11 cellular contexts compared by ENCODE assay signal in the genomic region with DNA sequence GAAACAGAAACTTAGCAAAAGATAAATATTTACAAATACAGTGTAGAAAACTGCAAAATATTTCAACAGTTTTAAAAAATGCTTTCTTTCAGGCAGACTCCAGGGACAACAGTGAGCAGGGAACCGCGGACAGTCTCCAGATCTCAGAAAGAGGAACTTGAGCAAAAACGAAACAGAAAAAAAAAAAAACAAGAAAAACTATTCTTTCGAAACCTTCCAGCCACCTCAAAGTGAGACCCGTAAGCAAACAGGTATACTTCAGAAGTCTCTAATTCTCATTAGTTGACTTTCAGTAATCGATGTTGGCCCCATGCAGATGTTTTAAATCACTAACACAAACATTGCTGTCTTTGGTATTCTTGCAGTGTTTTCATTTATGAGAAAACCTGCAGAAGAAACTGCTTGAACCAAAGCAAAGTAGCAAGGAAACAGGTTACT. TPM values are rescaled to one million over a fixed set of nuclear protein-coding genes. Genes with fewer than 3 reads are reported as not detected.
DNase-seq lines count a peak whose midpoint lies in the region; ATAC-seq, FAIRE-seq and TF ChIP-seq lines count a peak whose summit lies in the region.
"Had no signal": no experiment of that assay in that cellular context is flagged by ENCODE, and none has a peak within 500 bp of the region (broad histone marks: within the 10 kb centered on the region; RNA-seq: fewer than 3 reads in every experiment).

No MANE protein-coding gene starts in this region.

- peak overlapping the region; percentile 8; the same call in 1 of the 2 replicates for H3K4me3 ChIP-seq in MM.1S (ENCODE audit: low read length)
- no peak overlapping the region for H3K4me3 ChIP-seq in fibroblast of pulmonary artery (replicated peaks; ENCODE audit: low read depth, low read length)
- H3K4me3 ChIP-seq in right cardiac atrium (ENCODE audit: low read length), result no peak overlapping the region
- H3K4me3 ChIP-seq in breast epithelium, result no peak overlapping the region
- H3K4me3 ChIP-seq: adrenal gland had no signal

- TF ChIP-seq CTCF in MM.1S (IDR thresholded peaks at IDR 0.05; ENCODE audit: low read length), result peak; percentile 41
- TF ChIP-seq CTCF in fibroblast of pulmonary artery (IDR thresholded peaks at IDR 0.05; ENCODE audit: low read length, missing control alignments), result no peak
- TF ChIP-seq CTCF in breast epithelium (IDR thresholded peaks at IDR 0.05), result no peak

- H3K4me2 ChIP-seq in MM.1S (ENCODE audit: low read depth, low read length), result peak overlapping the region; percentile 64

- H3K27me3 ChIP-seq in MM.1S (replicated peaks; ENCODE audit: insufficient read depth, low read length) (no peaks in the 10 kb centered on the region), right cardiac atrium (ENCODE audit: control insufficient read depth, insufficient read depth) (no peaks in the 10 kb centered on the region), breast epithelium (no peaks in the 10 kb centered on the region)
- H3K27me3 ChIP-seq: adrenal gland had no signal

- no peaks in the 10 kb centered on the region for H3K9me2 ChIP-seq in MM.1S (replicated peaks; ENCODE audit: insufficient read depth, low read length)

- no peaks in the 10 kb centered on the region for H3K79me2 ChIP-seq in MM.1S (ENCODE audit: low read length)

- H3K27ac ChIP-seq in MM.1S (ENCODE audit: low read length), result peak overlapping the region; percentile 97
- no peak overlapping the region for H3K27ac ChIP-seq in right cardiac atrium (ENCODE audit: low read length)
- H3K27ac ChIP-seq in breast epithelium, result no peak overlapping the region
- H3K27ac ChIP-seq: adrenal gland had no signal

- H3K9ac ChIP-seq in MM.1S (ENCODE audit: low read length), result peak overlapping the region; percentile 58

- no peak overlapping the region for H2AFZ ChIP-seq in MM.1S (ENCODE audit: low read length)

- peak; percentile 88 for FAIRE-seq in GM12892 (lab: Jason Lieb, UNC)

- intact Hi-C loops in right cardiac atrium (cut with DNase I) (no loop called here), breast epithelium (cut with DNase I; ENCODE audit: low total_unique reads) (no loop called here)

- no peaks in the 10 kb centered on the region for H3K36me3 ChIP-seq in MM.1S (replicated peaks; ENCODE audit: insufficient read depth, low read length)
- H3K36me3 ChIP-seq in breast epithelium, result no peaks in the 10 kb centered on the region
- H3K36me3 ChIP-seq: adrenal gland had no signal

- peaks cover 87% of the 10 kb centered on the region for H3K4me1 ChIP-seq in MM.1S (ENCODE audit: low read length)
- no peaks in the 10 kb centered on the region for H3K4me1 ChIP-seq in right cardiac atrium (ENCODE audit: control insufficient read depth, insufficient read depth, low read length)
- H3K4me1 ChIP-seq in breast epithelium, result no peaks in the 10 kb centered on the region

- H3K9me3 ChIP-seq in MM.1S (replicated peaks; ENCODE audit: insufficient read depth, low read length), result no peaks in the 10 kb centered on the region
- no peaks in the 10 kb centered on the region for H3K9me3 ChIP-seq in right cardiac atrium (ENCODE audit: control insufficient read depth, low read length)
- no peaks in the 10 kb centered on the region for H3K9me3 ChIP-seq in breast epithelium
- H3K9me3 ChIP-seq: adrenal gland had no signal

- no peaks in the 10 kb centered on the region for H4K20me1 ChIP-seq in MM.1S (ENCODE audit: insufficient read depth, low read length)

- peaks cover 70% of the 10 kb centered on the region for H3F3A ChIP-seq in MM.1S (ENCODE audit: insufficient read depth, low read length)

- DNase-seq in GM12892 (ENCODE audit: insufficient read length) (peak; percentile 33), MM.1S (peak; percentile 90), fibroblast of pulmonary artery (ENCODE audit: low read depth) (peak; percentile 23), right cardiac atrium (no peak), HCEC 1CT (no peak), breast epithelium (ENCODE audit: low spot score in 2 of 2) (no peak)
- no peak for DNase-seq in stimulated activated CD8-positive, alpha-beta memory T cell treated with anti-CD3 and anti-CD28 coated beads, Interleukin-4, amount 100 ng/mL, for 48 hours

- 35% methylated on average over 6 of the region's 6 CpGs for WGBS in right cardiac atrium

- ATAC-seq in GM21526 (IDR thresholded peaks at IDR 0.05; ENCODE audit: low FRiP score, unreplicated experiment) (peak; percentile 56), right cardiac atrium (no peak)

- TF ChIP-seq POLR2A in GM12892 (IDR thresholded peaks at IDR 0.05; ENCODE audit: low read depth, low read length) (no peak), breast epithelium (IDR thresholded peaks at IDR 0.05) (no peak)

RNA-seq across cellular contexts. Expression of a gene that starts 15.7 kb away (rescaled TPM):
- 0.55 TPM for polyA plus RNA-seq in GM12892 (2012; ENCODE audit: missing spikeins)
- total RNA-seq in right cardiac atrium (not detected), breast epithelium (not detected)
- polyA plus RNA-seq in right cardiac atrium, result not detected
- total RNA-seq: adrenal gland, mononuclear cell, subcutaneous adipose tissue had no signal
- polyA plus RNA-seq: adrenal gland had no signal

RNA-seq across cellular contexts. Expression of a gene that starts 22.4 kb away (rescaled TPM):
- not detected for polyA plus RNA-seq in GM12892 (2012; ENCODE audit: missing spikeins)
- total RNA-seq in right cardiac atrium (1 to 10 TPM in 2 of 4 donors, under 1 TPM in 2; 0.40 to 4.3 (median 0.84) TPM), breast epithelium (1 to 10 TPM; 1.0 to 4.3 (median 2.0) TPM)
- 2.0 TPM for polyA plus RNA-seq in right cardiac atrium
- total RNA-seq: mononuclear cell had no signal

RNA-seq across cellular contexts. Expression of a gene that starts 59.4 kb away (rescaled TPM):
- not detected for polyA plus RNA-seq in GM12892 (2012; ENCODE audit: missing spikeins)
- total RNA-seq in right cardiac atrium (under 1 TPM in 3 of 4 donors, not detected in 1; 0.17 to 0.84 (median 0.24) TPM), breast epithelium (1 to 10 TPM in 1 of 3 donors, under 1 TPM in 2; 0.66 to 2.6 (median 0.88) TPM)
- polyA plus RNA-seq in right cardiac atrium, result 0.34 TPM
- total RNA-seq: mononuclear cell had no signal

Comparison
In these comparisons a context has a peak if more than half of its experiments do, and no peak if none do; other contexts are left out.
1. DNase-seq: peak in GM12892 (single experiment), MM.1S (single experiment) and fibroblast of pulmonary artery (single experiment); none in right cardiac atrium (0 of 3), stimulated activated CD8-positive, alpha-beta memory T cell treated with anti-CD3 and anti-CD28 coated beads, Interleukin-4, amount 100 ng/mL, for 48 hours (single experiment), HCEC 1CT (single experiment) and breast epithelium (0 of 2).